ENCODE assay signal across 15 cellular contexts in the genomic region with DNA sequence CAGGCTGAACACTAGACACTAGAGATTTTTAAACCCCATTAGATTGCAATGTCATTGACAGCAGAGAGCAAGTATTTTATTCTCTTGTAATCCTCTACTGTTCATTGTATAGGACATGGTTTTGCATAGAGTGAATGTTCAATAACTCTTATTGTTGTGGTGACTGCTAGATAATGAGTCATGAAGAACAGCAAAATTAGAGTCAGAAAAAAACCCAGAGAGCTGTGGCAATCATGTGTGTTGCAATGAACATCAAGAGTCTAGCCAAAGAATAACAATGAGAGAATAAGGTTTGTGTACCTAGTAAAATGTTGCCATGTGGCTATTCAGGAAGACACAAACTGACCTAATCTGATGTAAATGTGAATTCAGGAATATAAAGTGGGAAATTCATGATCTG.
A peak's percentile ranks its signal among the peaks of the same experiment; 100 is the strongest.
DNase-seq lines count a peak whose midpoint lies in the region; ATAC-seq and TF ChIP-seq lines count a peak whose summit lies in the region.
"Had no signal": no experiment of that assay in that cellular context is flagged by ENCODE, and none has a peak within 500 bp of the region (broad histone marks: within the 10 kb centered on the region; RNA-seq: fewer than 3 reads in every experiment).

No MANE protein-coding gene starts in this region.

- ATAC-seq in foreskin keratinocyte, result peak; percentile 90
- ATAC-seq in stimulated activated naive CD8-positive, alpha-beta T cell treated with anti-CD3 and anti-CD28 coated beads, Interleukin-15, Interleukin-2, amounts not matched to agents 100 U/mL and 50 U/mL, for 24 hours, result no peak
- ATAC-seq in HG02623 (IDR thresholded peaks at IDR 0.05; ENCODE audit: unreplicated experiment), result no peak
- ATAC-seq in left lobe of liver, result no peak
- ATAC-seq: effector memory CD8-positive, alpha-beta T cell had no signal

- no peak for TF ChIP-seq CTCF in foreskin keratinocyte (conservative IDR thresholded peaks at IDR 0.05)

- H3K27ac ChIP-seq in foreskin keratinocyte, result peak overlapping the region; percentile 61
- H3K27ac ChIP-seq: 22Rv1, spleen had no signal

- no peaks in the 10 kb centered on the region for H3K27me3 ChIP-seq in foreskin keratinocyte
- H3K27me3 ChIP-seq: spleen had no signal

- DNase-seq in DMS53 (lab: John Stamatoyannopoulos, UW), result peak; percentile 5
- no peak for DNase-seq in DMS53 treated with DMSO at 0.1 percent for 48 hours (lab: John Stamatoyannopoulos, UW; ENCODE audit: unreplicated experiment)
- DNase-seq in SKM-1 (lab: John Stamatoyannopoulos, UW; ENCODE audit: unreplicated experiment), result peak; percentile 17
- DNase-seq in foreskin keratinocyte, result peak; percentile 59 to 85
- peak; percentile 72 for DNase-seq in superior temporal gyrus (ENCODE audit: extremely low spot score)
- DNase-seq in stimulated activated naive CD8-positive, alpha-beta T cell treated with anti-CD3 and anti-CD28 coated beads, Interleukin-15, Interleukin-2, amounts not matched to agents 100 U/mL and 50 U/mL, for 24 hours, result no peak
- no peak for DNase-seq in left lobe of liver (ENCODE audit: low spot score)
- DNase-seq: activated CD4-positive, alpha-beta memory T cell treated with anti-CD3 and anti-CD28 coated beads for 36 hours; effector memory CD8-positive, alpha-beta T cell; HFFc6; NCI-H1105 treated with DMSO at 0.1 percent for 48 hours; NCI-H345; spleen had no signal

- H3K4me1 ChIP-seq in foreskin keratinocyte, result peaks cover 12% of the 10 kb centered on the region
- H3K4me1 ChIP-seq: spleen had no signal

Comparison
In these comparisons a context has a peak if more than half of its experiments do, and no peak if none do; other contexts are left out.
1. DNase-seq: peak in DMS53 (single experiment), SKM-1 (single experiment), foreskin keratinocyte (2 of 2) and superior temporal gyrus (single experiment); none in DMS53 treated with DMSO at 0.1 percent for 48 hours (single experiment), stimulated activated naive CD8-positive, alpha-beta T cell treated with anti-CD3 and anti-CD28 coated beads, Interleukin-15, Interleukin-2, amounts not matched to agents 100 U/mL and 50 U/mL, for 24 hours (single experiment) and left lobe of liver (single experiment).